21 cellular contexts compared by ENCODE assay signal in genomic region chrX:11445540-11445939, GRCh38.
DNase-seq lines count a peak whose midpoint lies in the region; ATAC-seq and TF ChIP-seq lines count a peak whose summit lies in the region.
"Had no signal": no experiment of that assay in that cellular context is flagged by ENCODE, and none has a peak within 500 bp of the region (broad histone marks: within the 10 kb centered on the region; RNA-seq: fewer than 3 reads in every experiment).

No MANE protein-coding gene starts in this region.

- H3K9me3 ChIP-seq in tibial artery (no peaks in the 10 kb centered on the region), prostate gland (no peaks in the 10 kb centered on the region)
- H3K9me3 ChIP-seq: neutrophil had no signal

- H3K27me3 ChIP-seq in tibial artery (no peaks in the 10 kb centered on the region), prostate gland (replicated peaks; ENCODE audit: insufficient read depth) (no peaks in the 10 kb centered on the region)
- H3K27me3 ChIP-seq: neutrophil had no signal

- no peak for TF ChIP-seq POLR2A in prostate gland (IDR thresholded peaks at IDR 0.05)

- intact Hi-C loops in tibial artery (cut with DNase I; ENCODE audit: low total_unique reads) (no loop called here), prostate gland (cut with DNase I) (no loop called here)

- 92% methylated on average over 2 of the region's 2 CpGs for WGBS in prostate gland

- H3K36me3 ChIP-seq in tibial artery (no peaks in the 10 kb centered on the region), prostate gland (no peaks in the 10 kb centered on the region)
- H3K36me3 ChIP-seq: neutrophil had no signal

- TF ChIP-seq CTCF in tibial artery (IDR thresholded peaks at IDR 0.05) (no peak), prostate gland (IDR thresholded peaks at IDR 0.05) (no peak)

- H3K27ac ChIP-seq in tibial artery: peak overlapping the region; percentile 57 to 74
- no peak overlapping the region for H3K27ac ChIP-seq in prostate gland
- H3K27ac ChIP-seq: neutrophil had no signal

- H3K4me1 ChIP-seq in tibial artery: peaks cover 0 to 26% (median 0%) of the 10 kb centered on the region in 4 donors
- H3K4me1 ChIP-seq in prostate gland (replicated peaks): no peaks in the 10 kb centered on the region

- ATAC-seq in GM18867 (IDR thresholded peaks at IDR 0.05; ENCODE audit: unreplicated experiment): peak; percentile 56
- peak; percentile 70 for ATAC-seq in left lobe of liver
- no peak for ATAC-seq in GM21717 (IDR thresholded peaks at IDR 0.05; ENCODE audit: unreplicated experiment)
- ATAC-seq: HCT116, Panc1, WTC11 had no signal

- H3K4me3 ChIP-seq in tibial artery: no peak overlapping the region
- no peak overlapping the region for H3K4me3 ChIP-seq in prostate gland

- DNase-seq in RPMI8226 (peak; percentile 69), left lobe of liver (ENCODE audit: low spot score) (no peak), tibial artery (no peak), NCI-H2196 (lab: John Stamatoyannopoulos, UW; ENCODE audit: unreplicated experiment) (no peak), prostate gland (ENCODE audit: low spot score) (no peak), KG1 (lab: John Stamatoyannopoulos, UW) (no peak)
- DNase-seq: activated CD4-positive, alpha-beta T cell treated with anti-CD3 and anti-CD28 coated beads, Interleukin-2, amount 50 U/mL, for 4 hours; activated gamma-delta T cell; CD8-positive, alpha-beta memory T cell; DMS53; foreskin fibroblast; GF-D8; NCI-H1694; NCI-H748 treated with DMSO at 0.1 percent for 48 hours; T-helper 2 cell had no signal

Comparison
In these comparisons a context has a peak if more than half of its experiments do, and no peak if none do; other contexts are left out.
1. H3K27ac ChIP-seq: peak in tibial artery (2 of 2); none in prostate gland (0 of 2).